In genomic region chr18:34880882-34881852, GRCh38 we compare ENCODE assay signal across 11 cellular contexts.
DNase-seq lines count a peak whose midpoint lies in the region; ATAC-seq, FAIRE-seq and TF ChIP-seq lines count a peak whose summit lies in the region.
"Had no signal": no experiment of that assay in that cellular context is flagged by ENCODE, and none has a peak within 500 bp of the region (broad histone marks: within the 10 kb centered on the region; RNA-seq: fewer than 3 reads in every experiment).

No MANE protein-coding gene starts in this region.

- H3K79me2 ChIP-seq in endothelial cell of umbilical vein (ENCODE audit: control insufficient read depth, insufficient read depth, low read length) = no peaks in the 10 kb centered on the region

- H3K4me3 Mint-ChIP-seq in nephron = no peak overlapping the region
- no peak overlapping the region for H3K4me3 Mint-ChIP-seq in activated CD4-positive, alpha-beta T cell treated with anti-CD3 and anti-CD28 coated beads, Interleukin-2, amount 10 ng/mL, durations not matched to agents 24 days and 14 days
- H3K4me3 Mint-ChIP-seq: activated CD8-positive, alpha-beta memory T cell treated with anti-CD3 and anti-CD28 coated beads, Interleukin-2, amount 10 ng/mL, durations not matched to agents 7 days and 5 days had no signal

- peaks cover 9% of the 10 kb centered on the region for H3K36me3 Mint-ChIP-seq in nephron (ENCODE audit: low read depth)
- H3K36me3 Mint-ChIP-seq in activated CD4-positive, alpha-beta T cell treated with anti-CD3 and anti-CD28 coated beads, Interleukin-2, amount 10 ng/mL, durations not matched to agents 24 days and 14 days (ENCODE audit: low read depth) = no peaks in the 10 kb centered on the region
- H3K36me3 Mint-ChIP-seq: activated CD8-positive, alpha-beta memory T cell treated with anti-CD3 and anti-CD28 coated beads, Interleukin-2, amount 10 ng/mL, durations not matched to agents 7 days and 5 days had no signal

- no peaks in the 10 kb centered on the region for H3K4me1 ChIP-seq in endothelial cell of umbilical vein (ENCODE audit: control insufficient read depth, extremely low read depth, insufficient read depth, low read length)

- no peaks in the 10 kb centered on the region for H3K9me1 ChIP-seq in endothelial cell of umbilical vein (replicated peaks; ENCODE audit: control insufficient read depth, extremely low read depth, insufficient read depth, low read length)

- no peak overlapping the region for H3K4me3 ChIP-seq in endothelial cell of umbilical vein (replicated peaks in 1 of 3; ENCODE audit: insufficient read depth in 1 of 3, low read depth in 1 of 3, low read length in 3 of 3)
- H3K4me3 ChIP-seq: lung had no signal

- dilution Hi-C loops in endothelial cell of umbilical vein (cut with MboI; ENCODE audit: extremely low pct_ligation_motif_present, low sequenced_read_pairs) = no loop called here

- FAIRE-seq in endothelial cell of umbilical vein (lab: Jason Lieb, UNC) = no peak

- no peak for ATAC-seq in GM19397 (IDR thresholded peaks at IDR 0.05; ENCODE audit: unreplicated experiment)
- ATAC-seq: activated CD8-positive, alpha-beta memory T cell treated with anti-CD3 and anti-CD28 coated beads, Interleukin-2, amount 10 ng/mL, durations not matched to agents 7 days and 5 days had no signal

- intact Hi-C loops in endothelial cell of umbilical vein (cut with micrococcal nuclease) = no loop called here
- intact Hi-C loops in activated CD4-positive, alpha-beta T cell treated with anti-CD3 and anti-CD28 coated beads, Interleukin-2, amount 10 ng/mL, durations not matched to agents 24 days and 14 days (cut with micrococcal nuclease) = no loop called here

- TF ChIP-seq POLR2A in endothelial cell of umbilical vein (IDR thresholded peaks at IDR 0.05; ENCODE audit: low read depth, low read length) = no peak

- H3K9me3 ChIP-seq in endothelial cell of umbilical vein (replicated peaks; ENCODE audit: control insufficient read depth, insufficient read depth, low read length) = no peaks in the 10 kb centered on the region

- no peak overlapping the region for H3K27ac ChIP-seq in endothelial cell of umbilical vein (ENCODE audit: insufficient read depth, low read depth, low read length)

- no peak overlapping the region for H3K9ac ChIP-seq in endothelial cell of umbilical vein (replicated peaks; ENCODE audit: extremely low read depth, insufficient read depth, low read length)

- peaks cover 5% of the 10 kb centered on the region for H3K4me1 Mint-ChIP-seq in nephron
- no peaks in the 10 kb centered on the region for H3K4me1 Mint-ChIP-seq in activated CD4-positive, alpha-beta T cell treated with anti-CD3 and anti-CD28 coated beads, Interleukin-2, amount 10 ng/mL, durations not matched to agents 24 days and 14 days
- H3K4me1 Mint-ChIP-seq: activated CD8-positive, alpha-beta memory T cell treated with anti-CD3 and anti-CD28 coated beads, Interleukin-2, amount 10 ng/mL, durations not matched to agents 7 days and 5 days had no signal

- H2AFZ ChIP-seq in endothelial cell of umbilical vein (ENCODE audit: low read depth, low read length) = no peak overlapping the region

- no peaks in the 10 kb centered on the region for H3K27me3 ChIP-seq in endothelial cell of umbilical vein (ENCODE audit: control insufficient read depth in 2 of 2, insufficient read depth in 2 of 2, low read length in 2 of 2)

- H3K27ac Mint-ChIP-seq in nephron = no peak overlapping the region
- H3K27ac Mint-ChIP-seq in activated CD4-positive, alpha-beta T cell treated with anti-CD3 and anti-CD28 coated beads, Interleukin-2, amount 10 ng/mL, durations not matched to agents 24 days and 14 days = no peak overlapping the region
- H3K27ac Mint-ChIP-seq: activated CD8-positive, alpha-beta memory T cell treated with anti-CD3 and anti-CD28 coated beads, Interleukin-2, amount 10 ng/mL, durations not matched to agents 7 days and 5 days had no signal

- TF ChIP-seq CTCF in endothelial cell of umbilical vein (IDR thresholded peaks at IDR 0.05; ENCODE audit: extremely low read depth in 1 of 2, insufficient read depth in 1 of 2, low read depth in 1 of 2, low read length in 2 of 2) (no peak), nephron (IDR thresholded peaks at IDR 0.05; ENCODE audit: unreplicated experiment in 3 of 3) (peak; percentile 25 to 40 (median 39))

- DNase-seq in Ammon's horn (ENCODE audit: low spot score) (peak; percentile 27), MV-4-11 (lab: John Stamatoyannopoulos, UW) (peak; percentile 26), endothelial cell of umbilical vein (ENCODE audit: low read depth, low spot score) (peak; percentile 20), NCI-H748 treated with DMSO at 0.1 percent for 48 hours (lab: John Stamatoyannopoulos, UW) (no peak), NCI-H526 treated with DMSO at 0.1 percent for 48 hours (lab: John Stamatoyannopoulos, UW) (no peak)
- no peak for DNase-seq in activated CD4-positive, alpha-beta T cell treated with anti-CD3 and anti-CD28 coated beads, Interleukin-2, amount 10 ng/mL, durations not matched to agents 24 days and 14 days
- DNase-seq: activated CD8-positive, alpha-beta memory T cell treated with anti-CD3 and anti-CD28 coated beads, Interleukin-2, amount 10 ng/mL, durations not matched to agents 7 days and 5 days; NCI-H1048 had no signal

- H3K4me2 ChIP-seq in endothelial cell of umbilical vein (ENCODE audit: insufficient read depth, low read length) = no peak overlapping the region

- no TSS peak for BruUV-seq in endothelial cell of umbilical vein (replicated peaks; lab: Mats Ljungman, UMichigan)

- H3K27me3 Mint-ChIP-seq in nephron (ENCODE audit: low read depth) = no peaks in the 10 kb centered on the region
- H3K27me3 Mint-ChIP-seq in activated CD4-positive, alpha-beta T cell treated with anti-CD3 and anti-CD28 coated beads, Interleukin-2, amount 10 ng/mL, durations not matched to agents 24 days and 14 days = peaks cover 3% of the 10 kb centered on the region

- POLR2A ChIA-PET in endothelial cell of umbilical vein (lab: Charles Lee) = no interaction called here

- H3K36me3 ChIP-seq in endothelial cell of umbilical vein (ENCODE audit: control insufficient read depth in 2 of 2, extremely low read depth in 1 of 2, insufficient read depth in 2 of 2, low read length in 2 of 2) = no peaks in the 10 kb centered on the region

- no peaks in the 10 kb centered on the region for H3K9me3 Mint-ChIP-seq in nephron
- H3K9me3 Mint-ChIP-seq in activated CD4-positive, alpha-beta T cell treated with anti-CD3 and anti-CD28 coated beads, Interleukin-2, amount 10 ng/mL, durations not matched to agents 24 days and 14 days = no peaks in the 10 kb centered on the region

- CTCF ChIA-PET in endothelial cell of umbilical vein (lab: Charles Lee) = interaction anchor here (0.7 to 1.5 kb wide), 6 partner anchors 14 to 262 kb away, joined by 3 to 7 read pairs (median 4); no protein-coding TSS in a partner anchor

- H4K20me1 ChIP-seq in endothelial cell of umbilical vein (replicated peaks; ENCODE audit: control insufficient read depth, extremely low read depth, insufficient read depth, low read length) = no peaks in the 10 kb centered on the region

TF ChIP-seq in endothelial cell of umbilical vein, 7 proteins besides CTCF, POLR2A, EP300 and RAD21:
- TF ChIP-seq EZH2 (IDR thresholded peaks at IDR 0.05; ENCODE audit: borderline replicate concordance, low read depth, low read length, severe bottlenecking) = no peak
- no peak for TF ChIP-seq MAX (IDR thresholded peaks at IDR 0.05; ENCODE audit: insufficient read depth, insufficient read length)
- TF ChIP-seq POLR2AphosphoS5 (IDR thresholded peaks at IDR 0.05; ENCODE audit: insufficient read depth, low read depth, low read length) = no peak
- no peak for TF ChIP-seq MYC (IDR thresholded peaks at IDR 0.05; ENCODE audit: low read depth, low read length)
- TF ChIP-seq GATA2 (IDR thresholded peaks at IDR 0.05; ENCODE audit: insufficient read depth, insufficient read length, low read depth, low read length) = no peak
- no peak for TF ChIP-seq FOS (IDR thresholded peaks at IDR 0.05; ENCODE audit: borderline replicate concordance, insufficient read depth, low read length)
- no peak for TF ChIP-seq JUN (IDR thresholded peaks at IDR 0.05; ENCODE audit: borderline replicate concordance, insufficient read depth, insufficient read length, low read depth)

Comparison
In these comparisons a context has a peak if more than half of its experiments do, and no peak if none do; other contexts are left out.
1. DNase-seq: peak in Ammon's horn (single experiment), MV-4-11 (single experiment) and endothelial cell of umbilical vein (single experiment); none in activated CD4-positive, alpha-beta T cell treated with anti-CD3 and anti-CD28 coated beads, Interleukin-2, amount 10 ng/mL, durations not matched to agents 24 days and 14 days (single experiment), NCI-H748 treated with DMSO at 0.1 percent for 48 hours (single experiment) and NCI-H526 treated with DMSO at 0.1 percent for 48 hours (single experiment).
2. CTCF ChIP-seq: peak in nephron (3 of 3); none in endothelial cell of umbilical vein (0 of 2).